In the genomic region with DNA sequence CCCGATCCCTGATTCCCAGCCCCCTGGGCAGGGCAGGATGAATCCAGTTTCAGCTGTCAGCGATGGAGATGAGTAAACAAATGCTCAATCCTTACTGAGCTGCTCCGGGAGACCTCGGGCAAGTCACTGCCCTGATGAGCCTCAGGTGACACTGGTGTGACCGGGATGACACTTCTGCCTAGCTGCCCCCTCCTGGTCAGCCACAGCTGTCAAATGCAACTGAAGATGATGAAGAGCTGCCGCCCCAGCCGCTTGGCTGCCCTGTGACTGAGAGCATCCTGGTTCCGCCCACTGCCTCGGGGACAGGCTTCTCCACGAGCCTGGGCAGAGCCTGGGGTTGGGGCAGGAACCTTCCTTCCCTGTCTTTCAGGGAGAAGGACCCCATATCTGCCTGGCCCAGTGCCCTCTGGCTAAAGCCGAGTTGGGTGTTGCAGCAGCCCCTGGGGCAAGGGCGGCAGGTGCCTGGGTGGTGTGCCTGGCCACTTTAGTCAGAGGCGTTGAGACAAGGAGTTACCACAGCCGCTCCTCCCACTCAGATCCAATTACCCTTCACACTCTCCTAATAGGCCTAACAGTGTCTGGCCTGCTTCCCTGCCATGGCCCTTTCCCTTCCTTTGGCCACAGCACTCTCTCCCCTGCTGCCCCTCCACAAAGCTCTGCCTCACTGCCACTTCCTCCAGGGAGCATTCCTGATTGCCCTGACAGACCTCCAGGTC, we compare ENCODE assay signal across 16 cellular contexts. TPM values are rescaled to one million over a fixed set of nuclear protein-coding genes. Genes with fewer than 3 reads are reported as not detected.
A peak's percentile ranks its signal among the peaks of the same experiment; 100 is the strongest.
DNase-seq lines count a peak whose midpoint lies in the region; ATAC-seq, FAIRE-seq and TF ChIP-seq lines count a peak whose summit lies in the region.
"Had no signal": no experiment of that assay in that cellular context is flagged by ENCODE, and none has a peak within 500 bp of the region (broad histone marks: within the 10 kb centered on the region; RNA-seq: fewer than 3 reads in every experiment).

No MANE protein-coding gene starts in this region.

- TF ChIP-seq CTCF in GM12878 (IDR thresholded peaks at IDR 0.05 in 2 of 3, conservative IDR thresholded peaks at IDR 0.05 in 1 of 3; ENCODE audit: control insufficient read depth in 2 of 3, extremely low read depth in 1 of 3, insufficient read depth in 1 of 3, low read depth in 3 of 3, low read length in 3 of 3) (no peak), lower lobe of right lung (IDR thresholded peaks at IDR 0.05) (no peak), D721Med (IDR thresholded peaks at IDR 0.05; ENCODE audit: insufficient read depth, missing control alignments) (no peak)

- no peaks in the 10 kb centered on the region for H3K79me2 ChIP-seq in GM12878 (ENCODE audit: control insufficient read depth, insufficient read depth, low read length)

- H3K4me3 ChIP-seq in BLaER1 (no peak overlapping the region), GM12878 (no peak overlapping the region), lower lobe of right lung (no peak overlapping the region)
- H3K4me3 ChIP-seq: gastroesophageal sphincter, transverse colon had no signal

- SMC1A ChIA-PET in GM12878 (lab: Charles Lee; ENCODE audit: uncharacterized antibody, unreplicated experiment), result interaction anchor here (1.1 to 1.5 kb wide), 2 partner anchors 16 to 58 kb away, joined by 3 to 4 read pairs; no protein-coding TSS in a partner anchor

- 67% methylated on average over 14 of the region's 14 CpGs for WGBS in GM12878 (ENCODE audit: insufficient coverage, insufficient replicate concordance, low lambda C conversion rate, missing lambda C conversion rate)

- H3K9me3 ChIP-seq in BLaER1 (no peaks in the 10 kb centered on the region), GM12878 (replicated peaks; ENCODE audit: control insufficient read depth, insufficient read depth, low read length) (no peaks in the 10 kb centered on the region), lower lobe of right lung (no peaks in the 10 kb centered on the region)
- H3K9me3 ChIP-seq: gastroesophageal sphincter, transverse colon had no signal

- CTCF ChIA-PET in GM12878 (lab: Yijun Ruan, JAX), result interaction anchor here (1.8 kb wide), 1 partner anchor 9 kb away, joined by 6 read pairs; no protein-coding TSS in a partner anchor

- TF ChIP-seq RAD21 in Ishikawa (IDR thresholded peaks at IDR 0.05; ENCODE audit: low read depth) (no peak), GM12878 (IDR thresholded peaks at IDR 0.05; ENCODE audit: insufficient read depth, low read depth, low read length) (no peak)

- RAD21 ChIA-PET in GM12878 (lab: Charles Lee; ENCODE audit: unreplicated experiment), result interaction anchor here (0.6 to 6.9 kb wide), 6 partner anchors 15 to 109 kb away, joined by 3 to 87 read pairs (median 4); no protein-coding TSS in a partner anchor

- H3K36me3 ChIP-seq in BLaER1 (no peaks in the 10 kb centered on the region), GM12878 (ENCODE audit: control insufficient read depth in 2 of 2, insufficient read depth in 2 of 2, low read length in 1 of 2) (no peaks in the 10 kb centered on the region), lower lobe of right lung (no peaks in the 10 kb centered on the region)
- H3K36me3 ChIP-seq: gastroesophageal sphincter, transverse colon had no signal

- H3K4me1 ChIP-seq in BLaER1, result peaks cover 67% of the 10 kb centered on the region
- peaks cover 37% of the 10 kb centered on the region for H3K4me1 ChIP-seq in GM12878 (ENCODE audit: control insufficient read depth, insufficient read depth, low read length)
- peaks cover 26% of the 10 kb centered on the region for H3K4me1 ChIP-seq in lower lobe of right lung
- H3K4me1 ChIP-seq: transverse colon had no signal

- H3K4me2 ChIP-seq in BLaER1, result peak overlapping the region; percentile 21; the same call in 1 of the 2 replicates
- H3K4me2 ChIP-seq in GM12878 (ENCODE audit: control insufficient read depth, insufficient read depth), result no peak overlapping the region

- in situ Hi-C loops in GM12878 (cut with MboI), result no loop called here

- ATAC-seq in GM12878 (no peak), lower lobe of right lung (peak; percentile 16 to 21)
- ATAC-seq: activated CD8-positive, alpha-beta T cell treated with anti-CD3 and anti-CD28 coated beads, Interleukin-2, amount 10 ng/mL, durations not matched to agents 7 days and 5 days had no signal

- H4K20me1 ChIP-seq in BLaER1 (no peaks in the 10 kb centered on the region), GM12878 (ENCODE audit: control insufficient read depth, insufficient read depth) (no peaks in the 10 kb centered on the region)

- intact Hi-C loops in GM12878 (cut with micrococcal nuclease; ENCODE audit: unreplicated experiment), result no loop called here
- intact Hi-C loops in lower lobe of right lung (cut with DNase I), result no loop called here

- no peak for TF ChIP-seq POLR2A in GM12878 (IDR thresholded peaks at IDR 0.05; ENCODE audit: low read depth, low read length)

- DNase-seq in GM12878 (ENCODE audit: low read depth, low spot score), result no peak
- DNase-seq in lower lobe of right lung, result no peak
- no peak for DNase-seq in mesenteric fat pad (ENCODE audit: low spot score)
- no peak for DNase-seq in stimulated activated CD4-positive, alpha-beta T cell treated with anti-CD3 and anti-CD28 coated beads, Interleukin-2, amount 100 ng/mL, for 48 hours
- no peak for DNase-seq in D721Med (ENCODE audit: insufficient read length, low spot score)
- DNase-seq in AG08396 (ENCODE audit: low spot score), result no peak
- DNase-seq: activated CD8-positive, alpha-beta T cell treated with anti-CD3 and anti-CD28 coated beads, Interleukin-2, amount 10 ng/mL, durations not matched to agents 7 days and 5 days; activated naive CD4-positive, alpha-beta T cell treated with anti-CD3 and anti-CD28 coated beads, Interleukin-2, amount 50 U/mL, for 16 hours; CD4-positive, CD25-positive, alpha-beta regulatory T cell; NCI-H526; transverse colon had no signal

- H3K27ac ChIP-seq in BLaER1 (no peak overlapping the region), GM12878 (ENCODE audit: control insufficient read depth, insufficient read depth) (no peak overlapping the region), lower lobe of right lung (peak overlapping the region; percentile 53)
- H3K27ac ChIP-seq: transverse colon had no signal

- H3K9ac ChIP-seq in BLaER1 (no peak overlapping the region; the same call in 1 of the 2 replicates), GM12878 (ENCODE audit: control insufficient read depth, insufficient read depth, low read length) (no peak overlapping the region)

- BruUV-seq in GM12878 (replicated peaks; lab: Mats Ljungman, UMichigan), result no TSS peak

- POLR2A ChIA-PET in GM12878 (lab: Charles Lee), result interaction anchor here (0.7 to 1.0 kb wide), 2 partner anchors 10 to 32 kb away, joined by 3 read pairs; no protein-coding TSS in a partner anchor

- FAIRE-seq in GM12878 (lab: Jason Lieb, UNC) (no peak), D721Med (lab: Jason Lieb, UNC) (no peak)
- FAIRE-seq: colon had no signal

- TF ChIP-seq EP300 in Ishikawa (IDR thresholded peaks at IDR 0.05; ENCODE audit: borderline replicate concordance) (no peak), GM12878 (IDR thresholded peaks at IDR 0.05; ENCODE audit: borderline replicate concordance in 1 of 2, control insufficient read depth in 1 of 2, low read depth in 2 of 2, low read length in 2 of 2) (no peak)

- no peaks in the 10 kb centered on the region for H3K27me3 ChIP-seq in BLaER1
- H3K27me3 ChIP-seq in GM12878 (replicated peaks in 1 of 2; ENCODE audit: control insufficient read depth in 2 of 2, insufficient read depth in 2 of 2, low read length in 1 of 2), result no peaks in the 10 kb centered on the region
- no peaks in the 10 kb centered on the region for H3K27me3 ChIP-seq in lower lobe of right lung (ENCODE audit: low read depth)
- H3K27me3 ChIP-seq: gastroesophageal sphincter, transverse colon had no signal

- no peak overlapping the region for H2AFZ ChIP-seq in GM12878 (ENCODE audit: control insufficient read depth, low read depth, low read length)

RNA-seq across cellular contexts. Expression of a gene that starts 5.5 kb away (rescaled TPM):
- total RNA-seq in GM12878 (2013; cell fraction: nucleolus; rRNA removed), result not detected in 2 replicates
- total RNA-seq in GM12878 (2014; rRNA removed) (66.1 and 72.0 TPM in 2 replicates), GM12878 (2014; rRNA removed; fragmentation: Illumina TruSeq; extraction: Trizol) (54.8 and 54.9 TPM in 2 replicates), GM12878 (2021) (33.1 and 39.5 TPM in 2 replicates), lower lobe of right lung (2.8 TPM), mesenteric fat pad (not detected)
- 5.6 TPM for polyA plus RNA-seq in GM12878 (2011; ENCODE audit: low read depth)
- polyA plus RNA-seq in GM12878 (2011; rRNA removed) (0.92 and 1.2 TPM in 2 replicates), GM12878 (2014; fragmentation: Illumina TruSeq; extraction: Trizol) (26.2 and 55.9 TPM in 2 replicates), GM12878 (2014; fragmentation: Nextera tagmentation; extraction: Ambion mirVana) (10 to 100 TPM; 26.4 to 31.2 TPM), GM12878 (2014; rRNA removed) (84.9 and 107 TPM in 2 replicates), GM12878 (2016; fragmentation: Nextera tagmentation; extraction: Ambion mirVana) (10 to 100 TPM; 28.3 to 35.2 TPM)
- 2.1 and 2.4 TPM in 2 replicates for polyA plus RNA-seq in GM12878 (2011; cell fraction: cytosol; rRNA removed)
- 0.59 and 1.1 TPM in 2 replicates for polyA plus RNA-seq in GM12878 (2011; cell fraction: nucleus; rRNA removed)
- 7.4 and 18.5 TPM in 2 replicates for polyA plus RNA-seq in GM12878 (2012)
- polyA minus RNA-seq in GM12878 (2011; rRNA and poly(A)+ RNA removed), result not detected in 2 replicates
- not detected in 2 replicates for polyA minus RNA-seq in GM12878 (2011; cell fraction: cytosol; rRNA and poly(A)+ RNA removed)
- not detected in 2 replicates for polyA minus RNA-seq in GM12878 (2011; cell fraction: nucleus; rRNA and poly(A)+ RNA removed)
- total RNA-seq: CD4-positive, CD25-positive, alpha-beta regulatory T cell; gastroesophageal sphincter had no signal
- polyA plus RNA-seq: CD4-positive, CD25-positive, alpha-beta regulatory T cell had no signal

RNA-seq across cellular contexts. Expression of a gene that starts 37.2 kb away (rescaled TPM):
- total RNA-seq in GM12878 (2013; cell fraction: nucleolus; rRNA removed), result 39.4 and 45.1 TPM in 2 replicates
- total RNA-seq in GM12878 (2014; rRNA removed) (54.3 and 55.0 TPM in 2 replicates), GM12878 (2014; rRNA removed; fragmentation: Illumina TruSeq; extraction: Trizol) (43.0 and 46.2 TPM in 2 replicates), GM12878 (2021) (51.4 and 53.3 TPM in 2 replicates), lower lobe of right lung (37.0 TPM), mesenteric fat pad (53.6 TPM)
- 24.8 TPM for polyA plus RNA-seq in GM12878 (2011; ENCODE audit: low read depth)
- polyA plus RNA-seq in GM12878 (2011; rRNA removed) (42.0 and 50.0 TPM in 2 replicates), GM12878 (2014; fragmentation: Illumina TruSeq; extraction: Trizol) (53.6 and 59.0 TPM in 2 replicates), GM12878 (2014; fragmentation: Nextera tagmentation; extraction: Ambion mirVana) (100 to 1,000 TPM; 118 to 150 TPM), GM12878 (2014; rRNA removed) (44.8 and 52.7 TPM in 2 replicates), GM12878 (2016; fragmentation: Nextera tagmentation; extraction: Ambion mirVana) (10 to 100 TPM; 90.9 to 92.2 TPM)
- 50.9 and 54.3 TPM in 2 replicates for polyA plus RNA-seq in GM12878 (2011; cell fraction: cytosol; rRNA removed)
- 33.6 and 36.6 TPM in 2 replicates for polyA plus RNA-seq in GM12878 (2011; cell fraction: nucleus; rRNA removed)
- 23.6 and 29.3 TPM in 2 replicates for polyA plus RNA-seq in GM12878 (2012)
- 34.0 and 37.7 TPM in 2 replicates for polyA minus RNA-seq in GM12878 (2011; rRNA and poly(A)+ RNA removed)
- polyA minus RNA-seq in GM12878 (2011; cell fraction: cytosol; rRNA and poly(A)+ RNA removed), result 8.7 and 12.7 TPM in 2 replicates
- 12.8 and 15.7 TPM in 2 replicates for polyA minus RNA-seq in GM12878 (2011; cell fraction: nucleus; rRNA and poly(A)+ RNA removed)

RNA-seq across cellular contexts. Expression of a gene that starts 37.3 kb away (rescaled TPM):
- 53.1 and 55.9 TPM in 2 replicates for total RNA-seq in GM12878 (2013; cell fraction: nucleolus; rRNA removed)
- 50.3 and 51.3 TPM in 2 replicates for total RNA-seq in GM12878 (2014; rRNA removed)
- 40.1 and 43.0 TPM in 2 replicates for total RNA-seq in GM12878 (2014; rRNA removed; fragmentation: Illumina TruSeq; extraction: Trizol)
- total RNA-seq in GM12878 (2021), result 35.2 and 42.7 TPM in 2 replicates
- 26.5 TPM for polyA plus RNA-seq in GM12878 (2011; ENCODE audit: low read depth)
- 52.6 and 64.7 TPM in 2 replicates for polyA plus RNA-seq in GM12878 (2011; rRNA removed)
- polyA plus RNA-seq in GM12878 (2011; cell fraction: cytosol; rRNA removed), result 71.8 TPM in 2 replicates
- 86.9 and 120 TPM in 2 replicates for polyA plus RNA-seq in GM12878 (2011; cell fraction: nucleus; rRNA removed)
- 26.2 and 31.8 TPM in 2 replicates for polyA plus RNA-seq in GM12878 (2012)
- polyA plus RNA-seq in GM12878 (2014; fragmentation: Illumina TruSeq; extraction: Trizol), result 55.9 and 56.5 TPM in 2 replicates
- 10 to 100 TPM; 24.1 to 32.7 TPM for polyA plus RNA-seq in GM12878 (2014; fragmentation: Nextera tagmentation; extraction: Ambion mirVana)
- 48.9 and 57.9 TPM in 2 replicates for polyA plus RNA-seq in GM12878 (2014; rRNA removed)
- polyA plus RNA-seq in GM12878 (2016; fragmentation: Nextera tagmentation; extraction: Ambion mirVana), result 10 to 100 TPM; 69.7 to 79.7 TPM
- 48.5 and 55.0 TPM in 2 replicates for polyA minus RNA-seq in GM12878 (2011; rRNA and poly(A)+ RNA removed)
- polyA minus RNA-seq in GM12878 (2011; cell fraction: cytosol; rRNA and poly(A)+ RNA removed), result 14.0 and 23.3 TPM in 2 replicates
- polyA minus RNA-seq in GM12878 (2011; cell fraction: nucleus; rRNA and poly(A)+ RNA removed), result 22.1 and 29.3 TPM in 2 replicates
- 37.2 TPM for total RNA-seq in lower lobe of right lung
- total RNA-seq in mesenteric fat pad, result 39.2 TPM

RNA-seq across cellular contexts. Expression of a gene that starts 37.7 kb away (rescaled TPM):
- total RNA-seq in GM12878 (2013; cell fraction: nucleolus; rRNA removed), result 17.2 and 19.8 TPM in 2 replicates
- total RNA-seq in GM12878 (2014; rRNA removed) (0.68 and 1.1 TPM in 2 replicates), GM12878 (2014; rRNA removed; fragmentation: Illumina TruSeq; extraction: Trizol) (0.31 and 0.41 TPM in 2 replicates), GM12878 (2021) (0.77 and 1.2 TPM in 2 replicates), lower lobe of right lung (33.6 TPM), mesenteric fat pad (14.6 TPM)
- 0.16 TPM for polyA plus RNA-seq in GM12878 (2011; ENCODE audit: low read depth)
- polyA plus RNA-seq in GM12878 (2011; rRNA removed) (0.59 and 1.2 TPM in 2 replicates), GM12878 (2014; fragmentation: Illumina TruSeq; extraction: Trizol) (0.48 and 0.60 TPM in 2 replicates), GM12878 (2014; fragmentation: Nextera tagmentation; extraction: Ambion mirVana) (under 1 TPM; 0.03 to 0.05 TPM), GM12878 (2014; rRNA removed) (0.63 and 1.2 TPM in 2 replicates), GM12878 (2016; fragmentation: Nextera tagmentation; extraction: Ambion mirVana) (under 1 TPM; 0.16 to 0.18 TPM)
- polyA plus RNA-seq in GM12878 (2011; cell fraction: cytosol; rRNA removed), result 1.5 and 1.9 TPM in 2 replicates
- 2.1 and 2.6 TPM in 2 replicates for polyA plus RNA-seq in GM12878 (2011; cell fraction: nucleus; rRNA removed)
- polyA plus RNA-seq in GM12878 (2012), result 0.16 and 0.38 TPM in 2 replicates
- polyA minus RNA-seq in GM12878 (2011; rRNA and poly(A)+ RNA removed), result 1.4 and 2.1 TPM in 2 replicates
- 0.40 and 0.94 TPM in 2 replicates for polyA minus RNA-seq in GM12878 (2011; cell fraction: cytosol; rRNA and poly(A)+ RNA removed)
- polyA minus RNA-seq in GM12878 (2011; cell fraction: nucleus; rRNA and poly(A)+ RNA removed), result 0.60 and 0.77 TPM in 2 replicates
- total RNA-seq: activated CD8-positive, alpha-beta T cell treated with anti-CD3 and anti-CD28 coated beads, Interleukin-2, amount 10 ng/mL, durations not matched to agents 7 days and 5 days; T-helper 1 cell treated with Interleukin-12 subunit alpha and Interleukin-12 subunit beta and Interleukin-4 antibody, amounts not matched to agents 30 ng/mL and 1 ng/mL, for 36 hours had no signal
- polyA plus RNA-seq: CD4-positive, CD25-positive, alpha-beta regulatory T cell had no signal

RNA-seq across cellular contexts. Expression of a gene that starts 51.4 kb away (rescaled TPM):
- 217 and 243 TPM in 2 replicates for total RNA-seq in GM12878 (2013; cell fraction: nucleolus; rRNA removed)
- total RNA-seq in GM12878 (2014; rRNA removed), result 114 and 118 TPM in 2 replicates
- 132 and 137 TPM in 2 replicates for total RNA-seq in GM12878 (2014; rRNA removed; fragmentation: Illumina TruSeq; extraction: Trizol)
- total RNA-seq in GM12878 (2021), result 704 and 775 TPM in 2 replicates
- 191 TPM for polyA plus RNA-seq in GM12878 (2011; ENCODE audit: low read depth)
- polyA plus RNA-seq in GM12878 (2011; rRNA removed), result 14.5 and 38.0 TPM in 2 replicates
- 34.6 and 58.9 TPM in 2 replicates for polyA plus RNA-seq in GM12878 (2011; cell fraction: cytosol; rRNA removed)
- polyA plus RNA-seq in GM12878 (2011; cell fraction: nucleus; rRNA removed), result 20.6 TPM in 2 replicates
- 240 and 288 TPM in 2 replicates for polyA plus RNA-seq in GM12878 (2012)
- 508 and 540 TPM in 2 replicates for polyA plus RNA-seq in GM12878 (2014; fragmentation: Illumina TruSeq; extraction: Trizol)
- polyA plus RNA-seq in GM12878 (2014; fragmentation: Nextera tagmentation; extraction: Ambion mirVana), result 100 to 1,000 TPM; 581 to 591 TPM
- polyA plus RNA-seq in GM12878 (2014; rRNA removed), result 221 and 240 TPM in 2 replicates
- polyA plus RNA-seq in GM12878 (2016; fragmentation: Nextera tagmentation; extraction: Ambion mirVana), result 100 to 1,000 TPM; 347 to 350 TPM
- polyA minus RNA-seq in GM12878 (2011; rRNA and poly(A)+ RNA removed), result 35.3 and 36.7 TPM in 2 replicates
- polyA minus RNA-seq in GM12878 (2011; cell fraction: cytosol; rRNA and poly(A)+ RNA removed), result 35.0 and 39.2 TPM in 2 replicates
- polyA minus RNA-seq in GM12878 (2011; cell fraction: nucleus; rRNA and poly(A)+ RNA removed), result 4.6 and 6.1 TPM in 2 replicates
- 2.0 TPM for total RNA-seq in lower lobe of right lung
- not detected for total RNA-seq in mesenteric fat pad
- total RNA-seq: CD4-positive, CD25-positive, alpha-beta regulatory T cell; gastroesophageal sphincter had no signal
- polyA plus RNA-seq: CD4-positive, CD25-positive, alpha-beta regulatory T cell had no signal
